8 cellular contexts compared by ENCODE assay signal in the genomic region with DNA sequence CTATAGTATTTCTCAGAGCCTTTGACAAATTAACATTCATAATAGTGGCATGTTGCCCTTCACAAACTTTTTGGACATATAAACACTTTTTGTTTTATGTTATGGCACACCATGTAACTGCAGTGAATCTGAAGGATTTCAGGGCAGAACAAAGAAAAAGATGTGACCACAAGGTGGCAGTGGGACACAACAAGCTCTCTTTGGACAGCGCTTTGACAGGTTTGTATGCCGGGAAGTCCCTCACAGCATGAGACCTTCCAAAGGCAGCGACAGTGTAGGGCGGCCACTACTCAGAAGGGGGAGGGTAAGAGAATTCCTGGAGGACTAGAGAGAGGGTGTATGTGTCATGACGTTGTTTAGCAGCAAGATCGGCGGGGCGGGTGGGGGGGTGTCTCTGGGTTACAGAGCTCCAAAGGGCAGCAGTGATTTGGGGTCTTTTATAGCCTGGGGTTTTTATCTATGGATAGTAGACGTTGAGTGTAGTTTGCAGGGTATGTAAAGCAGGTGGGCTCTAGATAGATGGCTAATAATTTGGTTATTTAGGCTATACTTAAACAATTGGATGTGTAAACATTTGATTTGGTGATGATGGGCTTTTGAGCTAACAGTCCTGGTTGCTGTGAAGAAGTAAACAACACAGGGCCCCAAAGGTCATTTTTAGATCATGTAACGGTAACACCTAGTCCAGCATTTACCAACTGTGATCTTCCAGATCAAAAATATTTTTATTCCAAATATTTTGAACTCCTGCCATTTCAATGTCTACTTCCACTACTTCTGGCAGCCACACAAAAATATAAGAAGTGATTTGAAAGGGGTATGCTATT. TPM values are rescaled to one million over a fixed set of nuclear protein-coding genes. Genes with fewer than 3 reads are reported as not detected.
A peak's percentile ranks its signal among the peaks of the same experiment; 100 is the strongest.
DNase-seq lines count a peak whose midpoint lies in the region; TF ChIP-seq lines count a peak whose summit lies in the region.

No MANE protein-coding gene starts in this region.

- no peaks in the 10 kb centered on the region; the same call in 1 of the 2 replicates for H3K27me3 Mint-ChIP-seq in HFFc6 (ENCODE audit: insufficient read depth)

- H3K27ac Mint-ChIP-seq in HFFc6: no peak overlapping the region

- peaks cover 18% of the 10 kb centered on the region for H3K36me3 Mint-ChIP-seq in HFFc6 (ENCODE audit: low read depth)

- no peaks in the 10 kb centered on the region for H3K4me1 ChIP-seq in SJCRH30

- peaks cover 17% of the 10 kb centered on the region for H3K9me3 Mint-ChIP-seq in HFFc6

- H3K27ac ChIP-seq in SJCRH30: no peak overlapping the region

- no peaks in the 10 kb centered on the region for H3K27me3 ChIP-seq in GM06990 (replicated peaks; ENCODE audit: control insufficient read depth, insufficient read depth, low read length)
- H3K27me3 ChIP-seq in SJCRH30: no peaks in the 10 kb centered on the region

- no peaks in the 10 kb centered on the region for H3K9me3 ChIP-seq in SJCRH30 (replicated peaks)

- H3K36me3 ChIP-seq in GM06990 (ENCODE audit: control insufficient read depth, insufficient read depth, low read length) (no peaks in the 10 kb centered on the region), SJCRH30 (no peaks in the 10 kb centered on the region)

- DNase-seq in GM06990 (ENCODE audit: extremely low read depth, insufficient read length) (peak; percentile 73), HFFc6 (peak; percentile 73), MV-4-11 (lab: John Stamatoyannopoulos, UW) (peak; percentile 79), SJCRH30 (peak; percentile 67 to 86), glomerular endothelial cell (ENCODE audit: extremely low read depth, low read depth, low spot score) (peak; percentile 75), retina (peak; percentile 53), cerebellum (ENCODE audit: low spot score) (no peak)
- peak; percentile 53 for DNase-seq in activated effector memory CD4-positive, alpha-beta T cell treated with Interleukin-2 at 50 U/mL for 16 hours

- peaks cover 9% of the 10 kb centered on the region for H3K4me1 Mint-ChIP-seq in HFFc6 (ENCODE audit: low read depth)

- H3K4me3 ChIP-seq in GM06990 (replicated peaks; ENCODE audit: low read depth, low read length) (no peak overlapping the region), SJCRH30 (no peak overlapping the region)

- TF ChIP-seq CTCF in GM06990 (IDR thresholded peaks at IDR 0.05; ENCODE audit: insufficient read depth, low read length, poor library complexity, severe bottlenecking) (peak; percentile 74), HFFc6 (IDR thresholded peaks at IDR 0.05) (peak; percentile 87)

- no peak overlapping the region for H3K4me3 Mint-ChIP-seq in HFFc6

RNA-seq across cellular contexts. Expression of gene ETFBKMT, which starts 22.9 kb away (rescaled TPM):
- 1 to 10 TPM; 1.8 to 2.5 (median 2.0) TPM for total RNA-seq in HFFc6 (2021; fragmentation: NEBNext Ultra II Directional; extraction: Animal tissue kit (Norgen Biotek cat#: 25700))
- 0.49 and 1.0 TPM in 2 replicates for total RNA-seq in SJCRH30 (2014; rRNA removed; shearing (Covaris generic))
- 2.2 and 2.6 TPM in 2 replicates for total RNA-seq in glomerular endothelial cell
- 2.6 TPM for total RNA-seq in cerebellum

RNA-seq across cellular contexts. Expression of gene AMN1, which starts 46.5 kb away (rescaled TPM):
- total RNA-seq in HFFc6 (2021; fragmentation: NEBNext Ultra II Directional; extraction: Animal tissue kit (Norgen Biotek cat#: 25700)): 1 to 10 TPM; 3.4 to 5.3 (median 4.7) TPM
- total RNA-seq in SJCRH30 (2014; rRNA removed; shearing (Covaris generic)): 5.9 and 7.5 TPM in 2 replicates
- total RNA-seq in glomerular endothelial cell: 11.7 and 14.5 TPM in 2 replicates
- 40.0 TPM for total RNA-seq in cerebellum
